16 cellular contexts compared by ENCODE assay signal in the genomic region with DNA sequence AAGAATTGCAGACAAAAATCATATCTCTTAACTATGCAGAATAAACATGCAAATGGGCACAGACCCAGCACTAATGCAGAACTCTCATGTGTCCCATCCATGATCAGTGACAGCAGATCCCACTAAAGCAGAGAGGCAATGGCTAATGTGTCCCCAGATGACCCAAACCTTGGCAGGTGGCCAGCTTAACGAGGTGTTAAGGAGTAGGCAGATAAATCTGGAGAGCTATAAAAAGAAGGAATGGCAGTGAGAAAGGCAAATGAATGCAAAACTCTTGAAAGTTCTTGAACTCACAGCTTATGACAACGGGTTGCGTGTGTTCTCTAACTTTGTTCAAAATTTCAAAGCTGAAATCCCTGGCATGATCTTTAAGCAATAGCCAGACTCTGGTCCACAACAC.
DNase-seq lines count a peak whose midpoint lies in the region; ATAC-seq and TF ChIP-seq lines count a peak whose summit lies in the region.
"Had no signal": no experiment of that assay in that cellular context is flagged by ENCODE, and none has a peak within 500 bp of the region (broad histone marks: within the 10 kb centered on the region; RNA-seq: fewer than 3 reads in every experiment).

No MANE protein-coding gene starts in this region.

- no peak overlapping the region for H3K27ac ChIP-seq in colonic mucosa
- H3K27ac ChIP-seq: A549 had no signal

- H3K4me3 ChIP-seq in colonic mucosa: no peak overlapping the region
- H3K4me3 ChIP-seq: A549 had no signal

- no peak for TF ChIP-seq CTCF in colonic mucosa (IDR thresholded peaks at IDR 0.05)

- no peak overlapping the region for H3K27ac Mint-ChIP-seq in activated T-helper 17 cell treated with anti-CD3 and anti-CD28 coated beads, Interleukin-2, amount 50 U/mL, for 72 hours
- H3K27ac Mint-ChIP-seq: activated T-cell treated with anti-CD3 and anti-CD28 coated beads, Interleukin-2, amount 50 U/mL, for 72 hours had no signal

- no peaks in the 10 kb centered on the region for H3K36me3 Mint-ChIP-seq in activated T-helper 17 cell treated with anti-CD3 and anti-CD28 coated beads, Interleukin-2, amount 50 U/mL, for 72 hours (ENCODE audit: low read depth)

- H3K4me3 Mint-ChIP-seq in activated T-helper 17 cell treated with anti-CD3 and anti-CD28 coated beads, Interleukin-2, amount 50 U/mL, for 72 hours: no peak overlapping the region
- H3K4me3 Mint-ChIP-seq: activated T-cell treated with anti-CD3 and anti-CD28 coated beads, Interleukin-2, amount 50 U/mL, for 72 hours had no signal

- no peaks in the 10 kb centered on the region for H3K27me3 Mint-ChIP-seq in activated T-helper 17 cell treated with anti-CD3 and anti-CD28 coated beads, Interleukin-2, amount 50 U/mL, for 72 hours

- H3K9me3 ChIP-seq in colonic mucosa: no peaks in the 10 kb centered on the region
- H3K9me3 ChIP-seq: A549 had no signal

- H3K9me3 Mint-ChIP-seq in activated T-helper 17 cell treated with anti-CD3 and anti-CD28 coated beads, Interleukin-2, amount 50 U/mL, for 72 hours: peaks cover 5% of the 10 kb centered on the region

- DNase-seq in NCI-H2081 (lab: John Stamatoyannopoulos, UW): peak; percentile 4 to 50
- no peak for DNase-seq in NCI-H2081 treated with DMSO at 0.1 percent for 48 hours (lab: John Stamatoyannopoulos, UW)
- DNase-seq in NCI-H2171 treated with DMSO at 0.1 percent for 48 hours (lab: John Stamatoyannopoulos, UW): peak; percentile 92
- peak; percentile 44 for DNase-seq in colonic mucosa
- peak; percentile 40 for DNase-seq in renal cortical epithelial cell (ENCODE audit: low read depth)
- DNase-seq in cerebellar nuclear complex (lab: John Stamatoyannopoulos, UW): no peak
- DNase-seq: activated CD4-positive, alpha-beta T cell treated with anti-CD3 and anti-CD28 coated beads for 48 hours; activated T-cell treated with anti-CD3 and anti-CD28 coated beads, Interleukin-2, amount 50 U/mL, for 72 hours; aorta; Calu3; IMR-90; NCI-H1436; trophoblast cell had no signal

- no peak for ATAC-seq in activated T-helper 17 cell treated with anti-CD3 and anti-CD28 coated beads, Interleukin-2, amount 50 U/mL, for 72 hours (replicated peaks)
- no peak for ATAC-seq in HG02840 (IDR thresholded peaks at IDR 0.05; ENCODE audit: low FRiP score, unreplicated experiment)
- ATAC-seq: A549; activated T-cell treated with anti-CD3 and anti-CD28 coated beads, Interleukin-2, amount 50 U/mL, for 72 hours had no signal

- no peaks in the 10 kb centered on the region for H3K27me3 ChIP-seq in colonic mucosa

- intact Hi-C loops in colonic mucosa (cut with DNase I): no loop called here

- H3K4me1 Mint-ChIP-seq in activated T-helper 17 cell treated with anti-CD3 and anti-CD28 coated beads, Interleukin-2, amount 50 U/mL, for 72 hours: no peaks in the 10 kb centered on the region

- no peaks in the 10 kb centered on the region for H3K36me3 ChIP-seq in colonic mucosa

- H3K9ac ChIP-seq in colonic mucosa (ENCODE audit: low read depth in 2 of 2, low read length in 2 of 2): no peak overlapping the region

- no peaks in the 10 kb centered on the region for H3K4me1 ChIP-seq in colonic mucosa
- H3K4me1 ChIP-seq: A549 had no signal

Comparison
In these comparisons a context has a peak if more than half of its experiments do, and no peak if none do; other contexts are left out.
1. DNase-seq: peak in NCI-H2081 (2 of 2), NCI-H2171 treated with DMSO at 0.1 percent for 48 hours (single experiment), colonic mucosa (single experiment) and renal cortical epithelial cell (single experiment); none in NCI-H2081 treated with DMSO at 0.1 percent for 48 hours (single experiment) and cerebellar nuclear complex (0 of 2).